ENCODE assay signal across 2 cellular contexts in genomic region chr6:161809991-161810390, GRCh38.
"Had no signal": no experiment of that assay in that cellular context is flagged by ENCODE, and none has a peak within 500 bp of the region (broad histone marks: within the 10 kb centered on the region; RNA-seq: fewer than 3 reads in every experiment).

No MANE protein-coding gene starts in this region.

- DNase-seq: GDM1, GF-D8 had no signal
